In genomic region chr20:35296101-35296554, GRCh38 we compare ENCODE assay signal across 35 cellular contexts. TPM values are rescaled to one million over a fixed set of nuclear protein-coding genes. Genes with fewer than 3 reads are reported as not detected.
DNase-seq lines count a peak whose midpoint lies in the region; ATAC-seq lines count a peak whose summit lies in the region.
"Had no signal": no experiment of that assay in that cellular context is flagged by ENCODE, and none has a peak within 500 bp of the region (broad histone marks: within the 10 kb centered on the region; RNA-seq: fewer than 3 reads in every experiment).

No MANE protein-coding gene starts in this region.

- H3K9me3 Mint-ChIP-seq in activated CD4-positive, alpha-beta T cell treated with anti-CD3 and anti-CD28 coated beads for 36 hours (ENCODE audit: low read depth): no peaks in the 10 kb centered on the region
- H3K9me3 Mint-ChIP-seq: activated naive CD4-positive, alpha-beta T cell treated with anti-CD3 and anti-CD28 coated beads, Interleukin-2, amount 10 ng/mL, durations not matched to agents 7 days and 5 days; nephron progenitor cell; T-helper 1 cell treated with Interleukin-12 subunit alpha and Interleukin-12 subunit beta and Interleukin-4 antibody, amounts not matched to agents 30 μg/mL and 1 μg/mL, for 36 hours had no signal

- H3K4me1 ChIP-seq in neuronal stem cell (ENCODE audit: control insufficient read depth in 2 of 2, insufficient read depth in 1 of 2, low read depth in 1 of 2, low read length in 2 of 2): no peaks in the 10 kb centered on the region
- H3K4me1 ChIP-seq: body of pancreas, gastrocnemius medialis, testis had no signal

- no peak overlapping the region for H3K14ac ChIP-seq in neuronal stem cell (ENCODE audit: low read length)

- H3K23ac ChIP-seq in neuronal stem cell (ENCODE audit: low read depth, low read length, poor library complexity): no peak overlapping the region

- no peak overlapping the region for H2BK5ac ChIP-seq in neuronal stem cell (ENCODE audit: low read length)

- POLR2A ChIA-PET in activated CD4-positive, alpha-beta T cell treated with anti-CD3 and anti-CD28 coated beads for 36 hours (lab: Charles Lee): no interaction called here

- H3K27me3 Mint-ChIP-seq in activated CD4-positive, alpha-beta T cell treated with anti-CD3 and anti-CD28 coated beads for 36 hours: no peaks in the 10 kb centered on the region

- peaks cover 0 to 29% (median 0%) of the 10 kb centered on the region in 3 experiments for H3K27me3 ChIP-seq in neuronal stem cell (ENCODE audit: control insufficient read depth in 3 of 3, insufficient read depth in 3 of 3, low read depth in 1 of 3, low read length in 3 of 3)
- H3K27me3 ChIP-seq: hepatocyte, ovary, testis had no signal

- no peak for DNase-seq in Right ventricle myocardium superior
- DNase-seq in left cardiac atrium: no peak
- peak; percentile 82 for DNase-seq in NCI-H1105 treated with DMSO at 0.1 percent for 48 hours (lab: John Stamatoyannopoulos, UW)
- DNase-seq in SK-N-DZ (ENCODE audit: low spot score): peak; percentile 79
- DNase-seq in neuronal stem cell (ENCODE audit: low spot score): no peak
- no peak for DNase-seq in activated CD4-positive, alpha-beta T cell treated with anti-CD3 and anti-CD28 coated beads for 36 hours
- no peak for DNase-seq in AG08395 (ENCODE audit: low spot score)
- DNase-seq in NCI-H2196 (lab: John Stamatoyannopoulos, UW; ENCODE audit: unreplicated experiment): no peak
- DNase-seq: activated CD4-positive, alpha-beta T cell treated with anti-CD3 and anti-CD28 coated beads, Interleukin-2, amount 50 U/mL, for 48 hours; activated naive CD4-positive, alpha-beta T cell treated with anti-CD3 and anti-CD28 coated beads, Interleukin-2, amount 10 ng/mL, durations not matched to agents 7 days and 5 days; body of pancreas; Calu3; DMS79; gastrocnemius medialis; GDM1; Kasumi-1; mammary epithelial cell; NCI-H187 treated with DMSO at 0.1 percent for 48 hours; NCI-H345; NCI-H82; nephron progenitor cell; small intestine; stimulated activated naive CD4-positive, alpha-beta T cell treated with Interleukin-2 at 50 U/mL for 16 hours; testis had no signal

- H2BK15ac ChIP-seq in neuronal stem cell (ENCODE audit: low read length): no peak overlapping the region

- no peaks in the 10 kb centered on the region for H3K4me1 Mint-ChIP-seq in activated CD4-positive, alpha-beta T cell treated with anti-CD3 and anti-CD28 coated beads for 36 hours
- H3K4me1 Mint-ChIP-seq: activated naive CD4-positive, alpha-beta T cell treated with anti-CD3 and anti-CD28 coated beads, Interleukin-2, amount 10 ng/mL, durations not matched to agents 7 days and 5 days had no signal

- no peak overlapping the region for H4K8ac ChIP-seq in neuronal stem cell (ENCODE audit: low read depth, low read length)

- no peak overlapping the region for H2AFZ ChIP-seq in neuronal stem cell (ENCODE audit: low read length)
- H2AFZ ChIP-seq: hepatocyte had no signal

- no CpG with 5 or more reads among the region's 9 CpGs for WGBS in neuronal stem cell (ENCODE audit: extremely low coverage in 2 of 2, insufficient read length in 2 of 2, insufficient replicate concordance in 1 of 2), 2 donors

- no peak overlapping the region for H3K4me2 ChIP-seq in neuronal stem cell (ENCODE audit: insufficient read depth, low read length, poor library complexity, severe bottlenecking)
- H3K4me2 ChIP-seq: hepatocyte had no signal

- no peak overlapping the region for H2BK120ac ChIP-seq in neuronal stem cell (ENCODE audit: low read depth, low read length)

- H3K9ac ChIP-seq in neuronal stem cell (ENCODE audit: low read depth, low read length, poor library complexity): no peak overlapping the region

- H3K4me3 ChIP-seq in neuronal stem cell (ENCODE audit: low read length in 2 of 2): no peak overlapping the region
- H3K4me3 ChIP-seq: body of pancreas, dorsolateral prefrontal cortex, gastrocnemius medialis, hepatocyte, ovary, testis had no signal

- no peaks in the 10 kb centered on the region for H3K36me3 Mint-ChIP-seq in activated CD4-positive, alpha-beta T cell treated with anti-CD3 and anti-CD28 coated beads for 36 hours (ENCODE audit: low read depth)
- H3K36me3 Mint-ChIP-seq: activated naive CD4-positive, alpha-beta T cell treated with anti-CD3 and anti-CD28 coated beads, Interleukin-2, amount 10 ng/mL, durations not matched to agents 7 days and 5 days; CD14-positive monocyte had no signal

- H2AK5ac ChIP-seq in neuronal stem cell (ENCODE audit: low read depth, low read length): peak overlapping the region; percentile 2

- no peaks in the 10 kb centered on the region for H3K36me3 ChIP-seq in neuronal stem cell (replicated peaks in 1 of 2; ENCODE audit: control insufficient read depth in 2 of 2, insufficient read depth in 2 of 2, low read length in 2 of 2)
- H3K36me3 ChIP-seq: gastrocnemius medialis, ovary had no signal

- no peaks in the 10 kb centered on the region for H3K9me3 ChIP-seq in neuronal stem cell (replicated peaks in 1 of 2; ENCODE audit: control insufficient read depth in 2 of 2, insufficient read depth in 1 of 2, low read depth in 1 of 2, low read length in 2 of 2)
- H3K9me3 ChIP-seq: body of pancreas, gastrocnemius medialis, ovary, testis had no signal

- H3K79me1 ChIP-seq in neuronal stem cell (ENCODE audit: low read depth, low read length): no peaks in the 10 kb centered on the region

- intact Hi-C loops in Right ventricle myocardium superior (cut with DNase I): no loop called here
- intact Hi-C loops in left cardiac atrium (cut with DNase I): no loop called here
- intact Hi-C loops in activated CD4-positive, alpha-beta T cell treated with anti-CD3 and anti-CD28 coated beads for 36 hours (cut with DNase I, micrococcal nuclease): no loop called here

- H3K18ac ChIP-seq in neuronal stem cell (ENCODE audit: low read length): no peak overlapping the region

- CTCF ChIA-PET in activated CD4-positive, alpha-beta T cell treated with anti-CD3 and anti-CD28 coated beads for 36 hours (lab: Charles Lee): no interaction called here

- H3K4ac ChIP-seq in neuronal stem cell (ENCODE audit: low read length): no peak overlapping the region

- no peak overlapping the region for H3K27ac ChIP-seq in neuronal stem cell (replicated peaks; ENCODE audit: low read length)
- H3K27ac ChIP-seq: body of pancreas, dorsolateral prefrontal cortex, gastrocnemius medialis, hepatocyte, ovary, testis had no signal

- ATAC-seq in Right ventricle myocardium superior (ENCODE audit: poor library complexity): peak; percentile 47
- no peak for ATAC-seq in left cardiac atrium
- ATAC-seq in activated CD4-positive, alpha-beta T cell treated with anti-CD3 and anti-CD28 coated beads for 36 hours: no peak
- ATAC-seq: body of pancreas, gastrocnemius medialis had no signal

- H3K27ac Mint-ChIP-seq in activated CD4-positive, alpha-beta T cell treated with anti-CD3 and anti-CD28 coated beads for 36 hours: no peak overlapping the region
- H3K27ac Mint-ChIP-seq: activated naive CD4-positive, alpha-beta T cell treated with anti-CD3 and anti-CD28 coated beads, Interleukin-2, amount 10 ng/mL, durations not matched to agents 7 days and 5 days; nephron progenitor cell; T-helper 1 cell treated with Interleukin-12 subunit alpha and Interleukin-12 subunit beta and Interleukin-4 antibody, amounts not matched to agents 30 μg/mL and 1 μg/mL, for 36 hours had no signal

- no peak overlapping the region for H3K4me3 Mint-ChIP-seq in activated CD4-positive, alpha-beta T cell treated with anti-CD3 and anti-CD28 coated beads for 36 hours
- H3K4me3 Mint-ChIP-seq: activated naive CD4-positive, alpha-beta T cell treated with anti-CD3 and anti-CD28 coated beads, Interleukin-2, amount 10 ng/mL, durations not matched to agents 7 days and 5 days; CD14-positive monocyte; nephron progenitor cell; T-helper 1 cell treated with Interleukin-12 subunit alpha and Interleukin-12 subunit beta and Interleukin-4 antibody, amounts not matched to agents 30 μg/mL and 1 μg/mL, for 36 hours had no signal

- no peak overlapping the region for H2BK12ac ChIP-seq in neuronal stem cell (ENCODE audit: low read length)

- H4K91ac ChIP-seq in neuronal stem cell (ENCODE audit: low read depth, low read length, poor library complexity): no peak overlapping the region

RNA-seq across cellular contexts. Expression of gene FAM83C, which starts 3.9 kb away (rescaled TPM):
- not detected for total RNA-seq in Right ventricle myocardium superior
- total RNA-seq in left cardiac atrium: not detected
- not detected in 2 replicates for polyA plus RNA-seq in SK-N-DZ (2014; cell fraction: cytosol; rRNA removed)
- 0.38 TPM in 1 of 2 replicates, not detected in the other for polyA plus RNA-seq in SK-N-DZ (2014; cell fraction: nucleus; rRNA removed)
- not detected for polyA plus RNA-seq in neuronal stem cell (2013, experiment 1 of 2)
- polyA plus RNA-seq in neuronal stem cell (2013, experiment 2 of 2): not detected
- total RNA-seq in activated CD4-positive, alpha-beta T cell treated with anti-CD3 and anti-CD28 coated beads for 36 hours: not detected
- total RNA-seq: A172, body of pancreas, Calu3, cerebellum, fibroblast of lung, gastrocnemius medialis, hepatocyte, mammary epithelial cell, ovary, renal cortical epithelial cell, RPMI7951, SK-MEL-5 had no signal
- polyA plus RNA-seq: CD14-positive monocyte, hepatocyte, mammary epithelial cell, ovary had no signal

RNA-seq across cellular contexts. Expression of gene EIF6, which starts 11.6 kb away (rescaled TPM):
- total RNA-seq in Right ventricle myocardium superior (30.3 TPM), left cardiac atrium (10 to 100 TPM; 40.1 to 59.7 TPM)
- polyA plus RNA-seq in SK-N-DZ (2014; cell fraction: cytosol; rRNA removed): 270 and 283 TPM in 2 replicates
- 178 and 255 TPM in 2 replicates for polyA plus RNA-seq in SK-N-DZ (2014; cell fraction: nucleus; rRNA removed)
- polyA plus RNA-seq in neuronal stem cell (2013, experiment 1 of 2): 62.1 TPM
- polyA plus RNA-seq in neuronal stem cell (2013, experiment 2 of 2): 63.4 TPM
- total RNA-seq in activated CD4-positive, alpha-beta T cell treated with anti-CD3 and anti-CD28 coated beads for 36 hours: 100 to 1,000 TPM; 110 to 124 TPM

RNA-seq across cellular contexts. Expression of gene MMP24OS, which starts 18.2 kb away (rescaled TPM):
- total RNA-seq in Right ventricle myocardium superior (42.4 TPM), left cardiac atrium (10 to 100 TPM; 46.9 to 53.2 TPM)
- polyA plus RNA-seq in SK-N-DZ (2014; cell fraction: cytosol; rRNA removed): 9.7 and 12.5 TPM in 2 replicates
- polyA plus RNA-seq in SK-N-DZ (2014; cell fraction: nucleus; rRNA removed): 16.3 and 18.4 TPM in 2 replicates
- polyA plus RNA-seq in neuronal stem cell (2013, experiment 1 of 2): 33.2 TPM
- 34.0 TPM for polyA plus RNA-seq in neuronal stem cell (2013, experiment 2 of 2)
- total RNA-seq in activated CD4-positive, alpha-beta T cell treated with anti-CD3 and anti-CD28 coated beads for 36 hours: 10 to 100 TPM; 44.6 to 56.8 TPM

Comparison
In these comparisons a context has a peak if more than half of its experiments do, and no peak if none do; other contexts are left out.
1. DNase-seq: peak in NCI-H1105 treated with DMSO at 0.1 percent for 48 hours (single experiment) and SK-N-DZ (single experiment); none in Right ventricle myocardium superior (single experiment), left cardiac atrium (single experiment), neuronal stem cell (single experiment), activated CD4-positive, alpha-beta T cell treated with anti-CD3 and anti-CD28 coated beads for 36 hours (single experiment), AG08395 (single experiment) and NCI-H2196 (single experiment).